ENCODE assay signal across 8 cellular contexts in genomic region chr13:111177081-111177711, GRCh38.
DNase-seq lines count a peak whose midpoint lies in the region; ATAC-seq, FAIRE-seq and TF ChIP-seq lines count a peak whose summit lies in the region.

No MANE protein-coding gene starts in this region.

- H3K9ac ChIP-seq in neuronal stem cell (ENCODE audit: low read depth, low read length, poor library complexity) = no peak overlapping the region

- H3K27ac ChIP-seq in psoas muscle (peak overlapping the region; percentile 77), neuronal stem cell (replicated peaks; ENCODE audit: low read length) (no peak overlapping the region)

- H3K18ac ChIP-seq in neuronal stem cell (ENCODE audit: low read length) = no peak overlapping the region

- no peak overlapping the region for H3K14ac ChIP-seq in neuronal stem cell (ENCODE audit: low read length)

- no peak overlapping the region for H2AK5ac ChIP-seq in neuronal stem cell (ENCODE audit: low read depth, low read length)

- H3K4me1 ChIP-seq in psoas muscle (peaks cover 87% of the 10 kb centered on the region), neuronal stem cell (ENCODE audit: control insufficient read depth in 2 of 2, insufficient read depth in 1 of 2, low read depth in 1 of 2, low read length in 2 of 2) (peaks cover 1 to 7% of the 10 kb centered on the region in 2 donors)

- no peak overlapping the region for H4K91ac ChIP-seq in neuronal stem cell (ENCODE audit: low read depth, low read length, poor library complexity)

- no peak overlapping the region for H4K8ac ChIP-seq in neuronal stem cell (ENCODE audit: low read depth, low read length)

- no peak overlapping the region for H2AFZ ChIP-seq in neuronal stem cell (ENCODE audit: low read length)

- H2BK120ac ChIP-seq in neuronal stem cell (ENCODE audit: low read depth, low read length) = no peak overlapping the region

- H3K36me3 Mint-ChIP-seq in activated T-cell treated with anti-CD3 and anti-CD28 coated beads, Interleukin-2, amount 50 U/mL, for 4 hours (ENCODE audit: insufficient read depth) = peaks cover 25% of the 10 kb centered on the region

- no peaks in the 10 kb centered on the region for H3K27me3 Mint-ChIP-seq in activated T-cell treated with anti-CD3 and anti-CD28 coated beads, Interleukin-2, amount 50 U/mL, for 4 hours (ENCODE audit: low read depth)

- H3K4me3 Mint-ChIP-seq in activated T-cell treated with anti-CD3 and anti-CD28 coated beads, Interleukin-2, amount 50 U/mL, for 4 hours = peak overlapping the region; percentile 54

- H3K4me3 ChIP-seq in psoas muscle = peak overlapping the region; percentile 3
- H3K4me3 ChIP-seq in neuronal stem cell (ENCODE audit: low read length in 2 of 2) = no peak overlapping the region

- H3K4me2 ChIP-seq in neuronal stem cell (ENCODE audit: insufficient read depth, low read length, poor library complexity, severe bottlenecking) = no peak overlapping the region

- peak; percentile 77 for ATAC-seq in HG03342 (IDR thresholded peaks at IDR 0.05; ENCODE audit: unreplicated experiment)
- peak; percentile 56 to 63 for ATAC-seq in activated T-cell treated with anti-CD3 and anti-CD28 coated beads, Interleukin-2, amount 50 U/mL, for 4 hours
- ATAC-seq in psoas muscle = peak; percentile 79 to 88 (median 84)

- 22 to 28% (median 24%) methylated on average over 14 of the region's 14 CpGs for WGBS in psoas muscle, 3 donors
- WGBS in neuronal stem cell (ENCODE audit: extremely low coverage in 2 of 2, insufficient read length in 2 of 2, insufficient replicate concordance in 1 of 2), 2 donors = no CpG with 5 or more reads among the region's 14 CpGs

- no peaks in the 10 kb centered on the region for H3K27me3 ChIP-seq in psoas muscle (ENCODE audit: insufficient read depth in 3 of 3, low read length in 2 of 3)
- no peaks in the 10 kb centered on the region for H3K27me3 ChIP-seq in neuronal stem cell (ENCODE audit: control insufficient read depth in 3 of 3, insufficient read depth in 3 of 3, low read depth in 1 of 3, low read length in 3 of 3)

- H3K9me3 ChIP-seq in psoas muscle (no peaks in the 10 kb centered on the region), neuronal stem cell (replicated peaks in 1 of 2; ENCODE audit: control insufficient read depth in 2 of 2, insufficient read depth in 1 of 2, low read depth in 1 of 2, low read length in 2 of 2) (no peaks in the 10 kb centered on the region)

- H3K23ac ChIP-seq in neuronal stem cell (ENCODE audit: low read depth, low read length, poor library complexity) = no peak overlapping the region

- peaks cover 14% of the 10 kb centered on the region for H3K79me1 ChIP-seq in neuronal stem cell (ENCODE audit: low read depth, low read length)

- no peaks in the 10 kb centered on the region for H3K9me3 Mint-ChIP-seq in activated T-cell treated with anti-CD3 and anti-CD28 coated beads, Interleukin-2, amount 50 U/mL, for 4 hours

- H2BK12ac ChIP-seq in neuronal stem cell (ENCODE audit: low read length) = no peak overlapping the region

- H2BK15ac ChIP-seq in neuronal stem cell (ENCODE audit: low read length) = no peak overlapping the region

- no peak overlapping the region for H3K4ac ChIP-seq in neuronal stem cell (ENCODE audit: low read length)

- peak; percentile 72 for FAIRE-seq in GM19239 (lab: Jason Lieb, UNC)

- H2BK5ac ChIP-seq in neuronal stem cell (ENCODE audit: low read length) = no peak overlapping the region

- peaks cover 71% of the 10 kb centered on the region for H3K4me1 Mint-ChIP-seq in activated T-cell treated with anti-CD3 and anti-CD28 coated beads, Interleukin-2, amount 50 U/mL, for 4 hours (ENCODE audit: low read depth)

- H3K36me3 ChIP-seq in psoas muscle (ENCODE audit: insufficient read depth in 1 of 2, low read depth in 1 of 2) (no peaks in the 10 kb centered on the region), neuronal stem cell (replicated peaks in 1 of 2; ENCODE audit: control insufficient read depth in 2 of 2, insufficient read depth in 2 of 2, low read length in 2 of 2) (peaks cover 8 to 45% of the 10 kb centered on the region in 2 donors)

- intact Hi-C loops in psoas muscle (cut with DNase I) = loop anchor here in 1 of 2 donors (5.0 kb wide), 1 partner anchor 40 kb away; no protein-coding TSS in a partner anchor

- no peak for TF ChIP-seq CTCF in psoas muscle (IDR thresholded peaks at IDR 0.05)

- no peak for DNase-seq in GM19239 (ENCODE audit: insufficient read length, low spot score)
- DNase-seq in activated T-cell treated with anti-CD3 and anti-CD28 coated beads, Interleukin-2, amount 50 U/mL, for 4 hours = no peak
- DNase-seq in globus pallidus (ENCODE audit: low spot score) = peak; percentile 85
- DNase-seq in psoas muscle = peak; percentile 51 to 65
- no peak for DNase-seq in NCI-H1417 (lab: John Stamatoyannopoulos, UW)
- no peak for DNase-seq in neuronal stem cell (ENCODE audit: low spot score)
- no peak for DNase-seq in amniotic stem cell (lab: John Stamatoyannopoulos, UW)

Comparison
In these comparisons a context has a peak if more than half of its experiments do, and no peak if none do; other contexts are left out.
1. DNase-seq: peak in globus pallidus (single experiment) and psoas muscle (2 of 2); none in GM19239 (single experiment), activated T-cell treated with anti-CD3 and anti-CD28 coated beads, Interleukin-2, amount 50 U/mL, for 4 hours (single experiment), NCI-H1417 (0 of 3), neuronal stem cell (single experiment) and amniotic stem cell (single experiment).
2. Peak in every context shown above with its lines, with median percentiles within 50 percentile points of each other: ATAC-seq.